In the genomic region with DNA sequence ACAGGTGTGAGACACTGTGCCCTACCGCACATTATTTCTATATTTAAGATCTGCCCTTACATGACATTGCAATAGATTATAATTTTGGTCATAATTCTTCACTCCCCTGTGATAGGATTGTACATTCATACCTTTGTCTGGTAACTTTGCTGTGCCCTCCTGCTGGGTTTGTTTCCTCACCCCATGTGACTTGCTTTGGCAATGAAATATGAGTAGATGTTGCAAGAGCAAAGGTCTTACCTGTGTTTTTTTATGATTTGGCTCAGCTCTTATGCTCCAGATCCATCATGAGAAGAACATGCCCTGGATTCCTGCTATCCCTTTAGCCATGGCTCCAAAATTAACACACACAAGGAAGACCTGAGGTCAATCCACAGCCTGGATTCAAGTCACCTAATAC, we compare ENCODE assay signal across 16 cellular contexts.
"Had no signal": no experiment of that assay in that cellular context is flagged by ENCODE, and none has a peak within 500 bp of the region (broad histone marks: within the 10 kb centered on the region; RNA-seq: fewer than 3 reads in every experiment).

No MANE protein-coding gene starts in this region.

- H3K4me3 Mint-ChIP-seq: activated CD4-positive, alpha-beta memory T cell treated with anti-CD3 and anti-CD28 coated beads, Interleukin-2, amount 10 ng/mL, durations not matched to agents 7 days and 5 days; activated CD4-positive, alpha-beta T cell treated with anti-CD3 and anti-CD28 coated beads for 36 hours; activated T-cell treated with anti-CD3 and anti-CD28 coated beads, Interleukin-2, amount 50 U/mL, for 72 hours had no signal

- H3K27me3 ChIP-seq: stomach had no signal

- H3K27ac Mint-ChIP-seq: activated CD4-positive, alpha-beta T cell treated with anti-CD3 and anti-CD28 coated beads for 36 hours had no signal

- H3K36me3 ChIP-seq: left ventricle myocardium inferior, stomach, WERI-Rb-1 had no signal

- H3K27me3 Mint-ChIP-seq: activated CD4-positive, alpha-beta memory T cell treated with anti-CD3 and anti-CD28 coated beads, Interleukin-2, amount 10 ng/mL, durations not matched to agents 7 days and 5 days; activated CD4-positive, alpha-beta T cell treated with anti-CD3 and anti-CD28 coated beads for 36 hours had no signal

- ATAC-seq: activated CD4-positive, alpha-beta T cell treated with anti-CD3 and anti-CD28 coated beads for 36 hours; activated T-cell treated with anti-CD3 and anti-CD28 coated beads, Interleukin-2, amount 50 U/mL, for 72 hours had no signal

- H3K4me1 ChIP-seq: left ventricle myocardium inferior, stomach had no signal

- H3K4me3 ChIP-seq: coronary artery, left ventricle myocardium inferior, stomach had no signal

- FAIRE-seq: frontal cortex, keratinocyte had no signal

- DNase-seq: activated CD4-positive, alpha-beta memory T cell treated with anti-CD3 and anti-CD28 coated beads, Interleukin-2, amount 10 ng/mL, durations not matched to agents 7 days and 5 days; activated CD4-positive, alpha-beta T cell treated with anti-CD3 and anti-CD28 coated beads for 36 hours; activated CD8-positive, alpha-beta memory T cell treated with anti-CD3 and anti-CD28 coated beads, Interleukin-2, amount 50 U/mL, for 4 hours; activated naive CD4-positive, alpha-beta T cell treated with Interleukin-2 at 50 U/mL for 16 hours; activated T-cell treated with anti-CD3 and anti-CD28 coated beads, Interleukin-2, amount 50 U/mL, for 72 hours; central memory CD4-positive, alpha-beta T cell; effector CD8-positive, alpha-beta T cell; left ventricle myocardium inferior; retina; stimulated activated CD4-positive, alpha-beta T cell treated with anti-CD3 and anti-CD28 coated beads, Interleukin-15, amount 100 ng/mL, for 24 hours; stimulated activated CD4-positive, alpha-beta T cell treated with anti-CD3 and anti-CD28 coated beads, Interleukin-4, amount 100 ng/mL, for 24 hours; stomach; WERI-Rb-1 had no signal

- H3K27ac ChIP-seq: coronary artery, left ventricle myocardium inferior, stomach, WERI-Rb-1 had no signal
